Comparison of ENCODE assay signal across 24 cellular contexts in genomic region chr3:146431240-146431639, GRCh38. TPM values are rescaled to one million over a fixed set of nuclear protein-coding genes. Genes with fewer than 3 reads are reported as not detected.
"Had no signal": no experiment of that assay in that cellular context is flagged by ENCODE, and none has a peak within 500 bp of the region (broad histone marks: within the 10 kb centered on the region; RNA-seq: fewer than 3 reads in every experiment).

No MANE protein-coding gene starts in this region.

- DNase-seq: activated CD4-positive, alpha-beta T cell treated with anti-CD3 and anti-CD28 coated beads for 1 hour; activated CD4-positive, alpha-beta T cell treated with anti-CD3 and anti-CD28 coated beads, Interleukin-2, amount 50 U/mL, for 1 hour; activated CD8-positive, alpha-beta T cell treated with anti-CD3 and anti-CD28 coated beads, Interleukin-2, amount 10 ng/mL, durations not matched to agents 7 days and 5 days; activated gamma-delta T cell treated with Interleukin-2 at 50 U/mL for 16 hours; cerebellar nuclear complex; effector CD4-positive, alpha-beta T cell; left ventricle myocardium inferior; naive thymus-derived CD8-positive, alpha-beta T cell; ovary; stimulated activated CD4-positive, alpha-beta T cell treated with anti-CD3 and anti-CD28 coated beads, Interleukin-4, amount 100 ng/mL, for 24 hours; stimulated activated naive CD4-positive, alpha-beta T cell treated with Interleukin-2 at 50 U/mL for 16 hours; T-cell; upper lobe of left lung had no signal

- H3K4me2 ChIP-seq: hepatocyte had no signal

- H3K9me3 ChIP-seq: neutrophil, ovary, prostate gland, thoracic aorta, upper lobe of left lung had no signal

- H3K27ac ChIP-seq: ascending aorta, hepatocyte, left ventricle myocardium inferior, neutrophil, ovary, prostate gland, thoracic aorta, upper lobe of left lung had no signal

- H3K4me3 ChIP-seq: ascending aorta, hepatocyte, left ventricle myocardium inferior, ovary, prostate gland, thoracic aorta, upper lobe of left lung had no signal

- FAIRE-seq: bronchial epithelial cell, endometrium, TTC549 had no signal

- H3K36me3 ChIP-seq: ascending aorta, left ventricle myocardium inferior, neutrophil, ovary, prostate gland, thoracic aorta, upper lobe of left lung had no signal

- H3K79me2 ChIP-seq: hepatocyte had no signal

- H2AFZ ChIP-seq: hepatocyte had no signal

- H3K27me3 ChIP-seq: ascending aorta, hepatocyte, neutrophil, ovary, upper lobe of left lung had no signal

- ATAC-seq: activated CD8-positive, alpha-beta T cell treated with anti-CD3 and anti-CD28 coated beads, Interleukin-2, amount 10 ng/mL, durations not matched to agents 7 days and 5 days; naive thymus-derived CD8-positive, alpha-beta T cell; T-cell had no signal

- H3K4me1 ChIP-seq: ascending aorta, left ventricle myocardium inferior, prostate gland, upper lobe of left lung had no signal

RNA-seq across cellular contexts. Expression of gene PLSCR2, which starts 38.1 kb away (rescaled TPM):
- total RNA-seq: activated CD8-positive, alpha-beta T cell treated with anti-CD3 and anti-CD28 coated beads, Interleukin-2, amount 10 ng/mL, durations not matched to agents 7 days and 5 days; activated T-helper 1 cell treated with anti-CD3 and anti-CD28 coated beads, Interleukin-12 subunit alpha, Interleukin-12 subunit beta, Interleukin-2, Interleukin-4 antibody, amounts not matched to agents 30 ng/mL and 10 ng/mL and 1 ng/mL, durations not matched to agents 14 hours and 24 hours and 36 hours; ascending aorta; bronchial epithelial cell; epithelial cell of proximal tubule; hepatocyte; left ventricle myocardium inferior; lung microvascular endothelial cell had no signal
- polyA plus RNA-seq: hepatocyte, ovary had no signal
